ENCODE assay signal across 8 cellular contexts in the genomic region with DNA sequence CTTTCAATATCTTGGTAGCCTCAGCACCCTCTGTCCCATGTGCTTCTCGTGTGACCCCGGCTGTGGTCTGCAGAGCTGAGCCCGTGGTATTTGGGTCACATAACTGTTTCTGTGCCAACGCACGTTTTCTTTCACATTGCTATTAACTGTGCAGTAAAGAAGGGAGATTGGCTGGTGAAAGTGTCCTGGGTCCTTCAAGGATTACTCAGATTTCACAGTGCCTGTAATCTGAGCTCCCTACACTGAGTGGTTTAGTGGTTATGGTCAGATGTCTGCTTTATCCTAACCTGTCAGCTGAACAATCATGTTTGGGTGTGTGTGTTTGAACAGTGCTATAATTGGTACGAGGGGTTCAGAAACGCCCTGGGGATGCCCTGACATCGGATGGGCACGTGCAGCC.
DNase-seq lines count a peak whose midpoint lies in the region; ATAC-seq and TF ChIP-seq lines count a peak whose summit lies in the region.

No MANE protein-coding gene starts in this region.

- WGBS in body of pancreas, 2 donors, result 22 to 27% methylated on average over 7 to 9 of the region's 9 CpGs
- WGBS in mesodermal cell (ENCODE audit: insufficient coverage in 2 of 2), 2 experiments, result 78 to 93% methylated on average over 4 to 9 of the region's 9 CpGs

- BruUV-seq in Calu3 (replicated peaks; lab: Mats Ljungman, UMichigan), result no TSS peak

- peaks cover 5% of the 10 kb centered on the region for H3K36me3 Mint-ChIP-seq in Calu3 (ENCODE audit: insufficient read depth, unreplicated experiment)

- H3K9me3 ChIP-seq in body of pancreas (no peaks in the 10 kb centered on the region), mesodermal cell (ENCODE audit: control insufficient read depth, low read length) (no peaks in the 10 kb centered on the region)
- H3K9me3 ChIP-seq in effector memory CD4-positive, alpha-beta T cell (ENCODE audit: control insufficient read depth, low read length), result no peaks in the 10 kb centered on the region

- intact Hi-C loops in Calu3 (cut with micrococcal nuclease; ENCODE audit: unreplicated experiment) (loop anchor here (1.0 kb wide), 1 partner anchor 20 kb away; no protein-coding TSS in a partner anchor), body of pancreas (cut with DNase I) (no loop called here)

- CTCF ChIA-PET in Calu3 (lab: Charles Lee), result interaction anchor here (1.0 to 1.2 kb wide), 2 partner anchors 41 to 106 kb away, joined by 3 read pairs; no protein-coding TSS in a partner anchor

- TF ChIP-seq CTCF in Calu3 (IDR thresholded peaks at IDR 0.05; ENCODE audit: unreplicated experiment), result no peak
- TF ChIP-seq CTCF in body of pancreas (IDR thresholded peaks at IDR 0.05), result no peak

- H3K36me3 ChIP-seq in body of pancreas (replicated peaks in 1 of 2; ENCODE audit: insufficient read depth in 1 of 2, low read depth in 2 of 2) (no peaks in the 10 kb centered on the region), mesodermal cell (ENCODE audit: control insufficient read depth, insufficient read depth, low read length) (no peaks in the 10 kb centered on the region)
- H3K36me3 ChIP-seq in effector memory CD4-positive, alpha-beta T cell (ENCODE audit: control insufficient read depth, insufficient read depth, low read length), result no peaks in the 10 kb centered on the region

- no peak for TF ChIP-seq POLR2A in body of pancreas (IDR thresholded peaks at IDR 0.05)

- H3K27me3 ChIP-seq in body of pancreas, result no peaks in the 10 kb centered on the region
- no peaks in the 10 kb centered on the region for H3K27me3 ChIP-seq in effector memory CD4-positive, alpha-beta T cell (replicated peaks; ENCODE audit: control insufficient read depth, insufficient read depth, low read length, poor library complexity, severe bottlenecking)

- DNase-seq in Calu3, result peak; percentile 18
- peak; percentile 6 to 16 for DNase-seq in NCI-H1930 (lab: John Stamatoyannopoulos, UW)
- DNase-seq in body of pancreas, result peak in 2 of 4 donors; percentile 43 to 56
- no peak for DNase-seq in activated CD4-positive, alpha-beta T cell treated with anti-CD3 and anti-CD28 coated beads, Interleukin-2, amount 50 U/mL, for 4 hours
- DNase-seq in activated CD4-positive, CD25-positive, alpha-beta regulatory T cell treated with anti-CD3 and anti-CD28 coated beads, Interleukin-2, amount 50 U/mL, for 72 hours, result no peak
- DNase-seq in effector memory CD4-positive, alpha-beta T cell, result no peak

- H3K9me3 Mint-ChIP-seq in Calu3 (ENCODE audit: low read depth, unreplicated experiment), result no peaks in the 10 kb centered on the region

- H3K27ac Mint-ChIP-seq in Calu3 (ENCODE audit: unreplicated experiment), result no peak overlapping the region

- no peak overlapping the region for H3K4me3 Mint-ChIP-seq in Calu3 (ENCODE audit: low read depth, unreplicated experiment)

- H3K4me1 ChIP-seq in body of pancreas, result peaks cover 16% of the 10 kb centered on the region
- H3K4me1 ChIP-seq in mesodermal cell (ENCODE audit: control insufficient read depth, insufficient read depth, low read length, poor library complexity, severe bottlenecking), result peaks cover 4% of the 10 kb centered on the region
- no peaks in the 10 kb centered on the region for H3K4me1 ChIP-seq in effector memory CD4-positive, alpha-beta T cell (ENCODE audit: control insufficient read depth, insufficient read depth, low read length, poor library complexity, severe bottlenecking)

- H3K27me3 Mint-ChIP-seq in Calu3 (ENCODE audit: unreplicated experiment), result peaks cover 9% of the 10 kb centered on the region

- no peak overlapping the region for H3K4me3 ChIP-seq in body of pancreas
- no peak overlapping the region for H3K4me3 ChIP-seq in mesodermal cell (ENCODE audit: extremely low read depth, insufficient read depth, low read length, poor library complexity, severe bottlenecking)
- no peak overlapping the region for H3K4me3 ChIP-seq in effector memory CD4-positive, alpha-beta T cell (ENCODE audit: insufficient read depth, low read depth, low read length, poor library complexity, severe bottlenecking)

- ATAC-seq in body of pancreas (peak; percentile 71), GM18867 (IDR thresholded peaks at IDR 0.05; ENCODE audit: unreplicated experiment) (no peak)

- peak overlapping the region; percentile 2 to 45 (median 24) for H3K27ac ChIP-seq in body of pancreas
- H3K27ac ChIP-seq in mesodermal cell (ENCODE audit: low read depth, low read length, severe bottlenecking), result peak overlapping the region; percentile 26
- no peak overlapping the region for H3K27ac ChIP-seq in effector memory CD4-positive, alpha-beta T cell (ENCODE audit: insufficient read depth, low read length, poor library complexity, severe bottlenecking)

- H3K4me1 Mint-ChIP-seq in Calu3 (ENCODE audit: low read depth, unreplicated experiment), result no peaks in the 10 kb centered on the region

Comparison
In these comparisons a context has a peak if more than half of its experiments do, and no peak if none do; other contexts are left out.
1. DNase-seq: peak in Calu3 (single experiment) and NCI-H1930 (2 of 2); none in activated CD4-positive, alpha-beta T cell treated with anti-CD3 and anti-CD28 coated beads, Interleukin-2, amount 50 U/mL, for 4 hours (0 of 2), activated CD4-positive, CD25-positive, alpha-beta regulatory T cell treated with anti-CD3 and anti-CD28 coated beads, Interleukin-2, amount 50 U/mL, for 72 hours (single experiment) and effector memory CD4-positive, alpha-beta T cell (0 of 3).